In genomic region chr5:34676409-34676808, GRCh38 we compare ENCODE assay signal across 19 cellular contexts. TPM values are rescaled to one million over a fixed set of nuclear protein-coding genes. Genes with fewer than 3 reads are reported as not detected.
A peak's percentile ranks its signal among the peaks of the same experiment; 100 is the strongest.
DNase-seq lines count a peak whose midpoint lies in the region; ATAC-seq and TF ChIP-seq lines count a peak whose summit lies in the region.
"Had no signal": no experiment of that assay in that cellular context is flagged by ENCODE, and none has a peak within 500 bp of the region (broad histone marks: within the 10 kb centered on the region; RNA-seq: fewer than 3 reads in every experiment).

No MANE protein-coding gene starts in this region.

- H3K27me3 ChIP-seq in MG63 (no peaks in the 10 kb centered on the region), body of pancreas (no peaks in the 10 kb centered on the region), stomach smooth muscle (ENCODE audit: control insufficient read depth in 1 of 2, insufficient read depth in 2 of 2, low read length in 2 of 2) (no peaks in the 10 kb centered on the region), dorsolateral prefrontal cortex (no peaks in the 10 kb centered on the region)
- H3K27me3 ChIP-seq: BE2C, Peyer's patch, tibial nerve had no signal

- no peaks in the 10 kb centered on the region for H3K9me3 Mint-ChIP-seq in activated CD8-positive, alpha-beta T cell treated with anti-CD3 and anti-CD28 coated beads for 36 hours
- H3K9me3 Mint-ChIP-seq in effector memory CD8-positive, alpha-beta T cell = no peaks in the 10 kb centered on the region
- H3K9me3 Mint-ChIP-seq: activated naive CD8-positive, alpha-beta T cell treated with anti-CD3 and anti-CD28 coated beads, Interleukin-2, amount 10 ng/mL, durations not matched to agents 7 days and 5 days; activated T-cell treated with anti-CD3 and anti-CD28 coated beads, Interleukin-2, amount 50 U/mL, for 24 hours; IgD-negative memory B cell had no signal

- DNase-seq in MG63 (peak; percentile 75), body of pancreas (peak; percentile 39 to 60 (median 46)), kidney tubule cell (ENCODE audit: low spot score) (peak; percentile 59), dorsolateral prefrontal cortex (no peak), NCI-H1930 (lab: John Stamatoyannopoulos, UW) (no peak)
- DNase-seq in activated CD8-positive, alpha-beta T cell treated with anti-CD3 and anti-CD28 coated beads for 36 hours = no peak
- DNase-seq in effector memory CD8-positive, alpha-beta T cell = no peak
- DNase-seq: activated CD4-positive, alpha-beta T cell treated with anti-CD3 and anti-CD28 coated beads, Interleukin-2, amount 50 U/mL, for 4 hours; activated naive CD8-positive, alpha-beta T cell treated with anti-CD3 and anti-CD28 coated beads, Interleukin-2, amount 10 ng/mL, durations not matched to agents 7 days and 5 days; activated T-cell treated with anti-CD3 and anti-CD28 coated beads, Interleukin-2, amount 50 U/mL, for 24 hours; BE2C; cerebellar nuclear complex; NCI-H774; Peyer's patch; SW 1271 had no signal

- H3K9ac ChIP-seq in stomach smooth muscle (ENCODE audit: low read length in 2 of 2) = no peak overlapping the region

- no peaks in the 10 kb centered on the region for H3K36me3 Mint-ChIP-seq in activated CD8-positive, alpha-beta T cell treated with anti-CD3 and anti-CD28 coated beads for 36 hours (ENCODE audit: low read depth)
- H3K36me3 Mint-ChIP-seq in effector memory CD8-positive, alpha-beta T cell (ENCODE audit: insufficient read depth) = no peaks in the 10 kb centered on the region
- H3K36me3 Mint-ChIP-seq: activated naive CD8-positive, alpha-beta T cell treated with anti-CD3 and anti-CD28 coated beads, Interleukin-2, amount 10 ng/mL, durations not matched to agents 7 days and 5 days had no signal

- no peak for TF ChIP-seq POLR2A in body of pancreas (IDR thresholded peaks at IDR 0.05)

- intact Hi-C loops in body of pancreas (cut with DNase I) = no loop called here
- intact Hi-C loops in activated CD8-positive, alpha-beta T cell treated with anti-CD3 and anti-CD28 coated beads for 36 hours (cut with micrococcal nuclease) = no loop called here
- intact Hi-C loops in dorsolateral prefrontal cortex (cut with DNase I) = no loop called here

- WGBS in body of pancreas, 2 donors = 18 to 22% methylated on average over 4 of the region's 4 CpGs

- no peak overlapping the region for H3K27ac ChIP-seq in body of pancreas
- H3K27ac ChIP-seq in stomach smooth muscle (ENCODE audit: low read length) = peak overlapping the region; percentile 8
- H3K27ac ChIP-seq in dorsolateral prefrontal cortex = no peak overlapping the region
- H3K27ac ChIP-seq: Peyer's patch, skin epidermis had no signal

- H3K4me1 ChIP-seq in body of pancreas (peaks cover 10% of the 10 kb centered on the region), stomach smooth muscle (ENCODE audit: control insufficient read depth, insufficient read depth, low read length) (peaks cover 9% of the 10 kb centered on the region)
- H3K4me1 ChIP-seq: BE2C, Peyer's patch had no signal

- H3K4me1 Mint-ChIP-seq in activated CD8-positive, alpha-beta T cell treated with anti-CD3 and anti-CD28 coated beads for 36 hours (ENCODE audit: low read depth) = no peaks in the 10 kb centered on the region
- no peaks in the 10 kb centered on the region for H3K4me1 Mint-ChIP-seq in effector memory CD8-positive, alpha-beta T cell (ENCODE audit: low read depth in 2 of 2)

- no peaks in the 10 kb centered on the region for H3K27me3 Mint-ChIP-seq in activated CD8-positive, alpha-beta T cell treated with anti-CD3 and anti-CD28 coated beads for 36 hours
- peaks cover 0 to 18% of the 10 kb centered on the region in 2 donors for H3K27me3 Mint-ChIP-seq in effector memory CD8-positive, alpha-beta T cell
- H3K27me3 Mint-ChIP-seq: activated T-cell treated with anti-CD3 and anti-CD28 coated beads, Interleukin-2, amount 50 U/mL, for 24 hours had no signal

- no peak overlapping the region for H3K4me3 Mint-ChIP-seq in activated CD8-positive, alpha-beta T cell treated with anti-CD3 and anti-CD28 coated beads for 36 hours
- no peak overlapping the region for H3K4me3 Mint-ChIP-seq in effector memory CD8-positive, alpha-beta T cell
- H3K4me3 Mint-ChIP-seq: activated naive CD8-positive, alpha-beta T cell treated with anti-CD3 and anti-CD28 coated beads, Interleukin-2, amount 10 ng/mL, durations not matched to agents 7 days and 5 days; activated T-cell treated with anti-CD3 and anti-CD28 coated beads, Interleukin-2, amount 50 U/mL, for 24 hours; IgD-negative memory B cell had no signal

- H3K27ac Mint-ChIP-seq in activated CD8-positive, alpha-beta T cell treated with anti-CD3 and anti-CD28 coated beads for 36 hours = no peak overlapping the region
- H3K27ac Mint-ChIP-seq in effector memory CD8-positive, alpha-beta T cell = no peak overlapping the region
- H3K27ac Mint-ChIP-seq: activated naive CD8-positive, alpha-beta T cell treated with anti-CD3 and anti-CD28 coated beads, Interleukin-2, amount 10 ng/mL, durations not matched to agents 7 days and 5 days; activated T-cell treated with anti-CD3 and anti-CD28 coated beads, Interleukin-2, amount 50 U/mL, for 24 hours; IgD-negative memory B cell had no signal

- POLR2A ChIA-PET in activated CD8-positive, alpha-beta T cell treated with anti-CD3 and anti-CD28 coated beads for 36 hours (lab: Charles Lee) = no interaction called here

- H3K36me3 ChIP-seq in MG63 = peaks cover 28% of the 10 kb centered on the region
- H3K36me3 ChIP-seq in body of pancreas (replicated peaks in 1 of 2; ENCODE audit: insufficient read depth in 1 of 2, low read depth in 2 of 2) = no peaks in the 10 kb centered on the region
- H3K36me3 ChIP-seq in stomach smooth muscle (ENCODE audit: control insufficient read depth in 2 of 2, insufficient read depth in 2 of 2, low read length in 2 of 2) = no peaks in the 10 kb centered on the region
- H3K36me3 ChIP-seq: BE2C, Peyer's patch, tibial nerve had no signal

- H3K4me3 ChIP-seq in MG63 (no peak overlapping the region), body of pancreas (no peak overlapping the region), stomach smooth muscle (ENCODE audit: low read length in 2 of 2) (no peak overlapping the region), dorsolateral prefrontal cortex (no peak overlapping the region)
- H3K4me3 ChIP-seq: Peyer's patch, skin epidermis, tibial nerve had no signal

- ATAC-seq in body of pancreas = peak; percentile 65
- no peak for ATAC-seq in activated CD8-positive, alpha-beta T cell treated with anti-CD3 and anti-CD28 coated beads for 36 hours
- ATAC-seq in effector memory CD8-positive, alpha-beta T cell (replicated peaks) = no peak

- H3K9me3 ChIP-seq in MG63 (no peaks in the 10 kb centered on the region), body of pancreas (no peaks in the 10 kb centered on the region), stomach smooth muscle (ENCODE audit: control insufficient read depth in 2 of 2, low read length in 2 of 2) (no peaks in the 10 kb centered on the region)
- H3K9me3 ChIP-seq: BE2C, Peyer's patch, tibial nerve had no signal

- CTCF ChIA-PET in activated CD8-positive, alpha-beta T cell treated with anti-CD3 and anti-CD28 coated beads for 36 hours (lab: Charles Lee) = no interaction called here

- no peak for TF ChIP-seq CTCF in body of pancreas (IDR thresholded peaks at IDR 0.05)
- TF ChIP-seq CTCF in activated CD8-positive, alpha-beta T cell treated with anti-CD3 and anti-CD28 coated beads for 36 hours (IDR thresholded peaks at IDR 0.05) = no peak
- no peak for TF ChIP-seq CTCF in dorsolateral prefrontal cortex (IDR thresholded peaks at IDR 0.05 in 54 of 56, conservative IDR thresholded peaks at IDR 0.05 in 2 of 56; ENCODE audit: low read depth in 1 of 56, partially characterized antibody in 56 of 56)

RNA-seq across cellular contexts. Expression of gene RAI14, which starts 20.3 kb away (rescaled TPM):
- 34.4 and 34.6 TPM in 2 replicates for total RNA-seq in MG63 (2014; rRNA removed; shearing (Covaris generic); ENCODE audit: low replicate concordance)
- 10 to 100 TPM; 25.7 to 27.5 TPM for total RNA-seq in body of pancreas
- 1 to 10 TPM; 1.1 to 2.3 TPM for total RNA-seq in activated CD8-positive, alpha-beta T cell treated with anti-CD3 and anti-CD28 coated beads for 36 hours
- 10 to 100 TPM in 88 of 120 experiments, 1 to 10 TPM in 32; 5.6 to 30.9 (median 12.5) TPM for total RNA-seq in dorsolateral prefrontal cortex

Comparison
In these comparisons a context has a peak if more than half of its experiments do, and no peak if none do; other contexts are left out.
1. DNase-seq: peak in MG63 (single experiment), body of pancreas (4 of 4) and kidney tubule cell (single experiment); none in activated CD8-positive, alpha-beta T cell treated with anti-CD3 and anti-CD28 coated beads for 36 hours (single experiment), dorsolateral prefrontal cortex (0 of 10), NCI-H1930 (0 of 2) and effector memory CD8-positive, alpha-beta T cell (0 of 3).